In the genomic region with DNA sequence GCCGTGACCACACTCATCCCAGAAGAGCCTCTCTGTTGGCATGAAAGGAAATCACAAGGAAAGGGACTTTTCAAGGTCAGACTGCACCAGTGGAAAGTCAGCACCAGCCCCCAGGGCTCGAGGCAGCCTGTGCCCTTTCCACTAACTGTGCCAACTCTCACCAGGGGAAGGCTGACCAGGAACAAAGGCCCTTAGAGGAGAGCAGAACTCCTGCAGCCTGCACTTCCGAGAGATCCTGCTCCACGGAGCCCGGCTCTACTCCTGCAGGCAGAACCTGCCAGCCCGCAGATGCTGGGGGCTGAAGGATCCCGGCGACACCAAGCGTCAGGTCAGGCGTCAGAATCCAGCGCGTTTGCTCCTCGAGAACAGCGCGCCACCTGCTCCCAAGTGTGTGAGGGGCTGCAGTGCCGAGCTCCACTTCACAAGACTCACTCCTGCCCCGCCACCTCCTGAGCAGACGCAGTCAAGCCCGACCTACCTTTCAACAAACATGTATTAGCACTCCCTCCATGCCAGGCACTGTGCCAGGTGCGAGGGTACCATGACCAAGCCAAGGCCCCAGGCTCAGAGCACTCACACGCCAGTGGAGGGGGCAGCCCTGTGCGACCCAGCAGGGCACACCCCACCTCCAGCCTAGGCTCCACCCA, we compare ENCODE assay signal across 10 cellular contexts. TPM values are rescaled to one million over a fixed set of nuclear protein-coding genes. Genes with fewer than 3 reads are reported as not detected.
A peak's percentile ranks its signal among the peaks of the same experiment; 100 is the strongest.
DNase-seq lines count a peak whose midpoint lies in the region; ATAC-seq, FAIRE-seq and TF ChIP-seq lines count a peak whose summit lies in the region.
"Had no signal": no experiment of that assay in that cellular context is flagged by ENCODE, and none has a peak within 500 bp of the region (broad histone marks: within the 10 kb centered on the region; RNA-seq: fewer than 3 reads in every experiment).

No MANE protein-coding gene starts in this region.

- POLR2A ChIA-PET in Panc1 (lab: Charles Lee), result no interaction called here

- intact Hi-C loops in Panc1 (cut with micrococcal nuclease; ENCODE audit: unreplicated experiment) (loop anchor here (1.0 to 10.0 kb wide), 3 partner anchors 92 to 260 kb away; no protein-coding TSS in a partner anchor), Right ventricle myocardium superior (cut with DNase I) (no loop called here)

- H3K4me1 ChIP-seq in Panc1 (ENCODE audit: control insufficient read depth, insufficient read depth, low read length) (no peaks in the 10 kb centered on the region), rectal smooth muscle tissue (ENCODE audit: control insufficient read depth, insufficient read depth, low read length) (no peaks in the 10 kb centered on the region), small intestine (ENCODE audit: control insufficient read depth in 2 of 2, insufficient read depth in 1 of 2, low read depth in 1 of 2, low read length in 1 of 2) (no peaks in the 10 kb centered on the region)

- in situ Hi-C loops in Panc1 (cut with HindIII; ENCODE audit: low pct_unique_long_range_greater_than_20kb, low sequenced_read_pairs), result no loop called here

- DNase-seq in DMS153 treated with DMSO at 0.1 percent for 48 hours (lab: John Stamatoyannopoulos, UW; ENCODE audit: unreplicated experiment) (peak; percentile 55), DMS153 (lab: John Stamatoyannopoulos, UW) (no peak), Panc1 (ENCODE audit: low read depth, low spot score) (no peak), Right ventricle myocardium superior (peak; percentile 52), DMS 273 (lab: John Stamatoyannopoulos, UW; ENCODE audit: unreplicated experiment) (no peak), small intestine (no peak)

- H3K27ac ChIP-seq in Panc1 (ENCODE audit: low read length) (no peak overlapping the region), rectal smooth muscle tissue (ENCODE audit: low read depth, low read length) (no peak overlapping the region), small intestine (ENCODE audit: low read depth in 1 of 2, low read length in 1 of 2) (no peak overlapping the region)
- H3K27ac ChIP-seq: 22Rv1 had no signal

- no peak for TF ChIP-seq CTCF in Panc1 (IDR thresholded peaks at IDR 0.05)

- H3K4me3 ChIP-seq in Panc1 (ENCODE audit: low read depth in 2 of 2, low read length in 2 of 2), result peak overlapping the region; percentile 9 to 37; a peak in 2 of 4 replicates
- peak overlapping the region; percentile 5 for H3K4me3 ChIP-seq in rectal smooth muscle tissue (ENCODE audit: low read length)
- H3K4me3 ChIP-seq in small intestine (ENCODE audit: low read depth in 1 of 2, low read length in 2 of 2), result no peak overlapping the region

- H3K9me3 ChIP-seq in Panc1 (ENCODE audit: control insufficient read depth, insufficient read depth, low read depth, low read length) (no peaks in the 10 kb centered on the region), small intestine (ENCODE audit: control insufficient read depth, low read depth) (no peaks in the 10 kb centered on the region)

- H3K9ac ChIP-seq in rectal smooth muscle tissue (ENCODE audit: low read length), result no peak overlapping the region

- H3K36me3 ChIP-seq in Panc1 (ENCODE audit: control insufficient read depth, insufficient read depth, low read length) (no peaks in the 10 kb centered on the region), rectal smooth muscle tissue (ENCODE audit: control insufficient read depth, insufficient read depth, low read length) (no peaks in the 10 kb centered on the region), small intestine (ENCODE audit: control insufficient read depth in 2 of 2, insufficient read depth in 2 of 2, low read length in 2 of 2) (no peaks in the 10 kb centered on the region)

- CTCF ChIA-PET in Panc1 (lab: Charles Lee), result interaction anchor here (1.1 to 1.5 kb wide), 2 partner anchors 91 to 130 kb away, joined by 6 read pairs; no protein-coding TSS in a partner anchor

- BruUV-seq in Panc1 (replicated peaks; lab: Mats Ljungman, UMichigan), result no TSS peak

- peak; percentile 26 for ATAC-seq in HG03045 (IDR thresholded peaks at IDR 0.05; ENCODE audit: unreplicated experiment)
- peak; percentile 81 for ATAC-seq in Panc1
- peak; percentile 78 for ATAC-seq in Right ventricle myocardium superior (ENCODE audit: poor library complexity)

- no peak for FAIRE-seq in small intestine (lab: Jason Lieb, UNC)

- 10 to 22% (median 18%) methylated on average over 22 of the region's 22 CpGs for WGBS in small intestine, 3 donors

- H3K27me3 ChIP-seq in Panc1 (ENCODE audit: control insufficient read depth, insufficient read depth, low read length) (no peaks in the 10 kb centered on the region), rectal smooth muscle tissue (ENCODE audit: control insufficient read depth, insufficient read depth, low read length) (no peaks in the 10 kb centered on the region), small intestine (ENCODE audit: control insufficient read depth in 2 of 2, insufficient read depth in 2 of 2, low read length in 2 of 2) (peaks cover 0 to 6% of the 10 kb centered on the region in 2 donors)

RNA-seq across cellular contexts. Expression of gene HELT, which starts 13.6 kb away (rescaled TPM):
- not detected for total RNA-seq in Panc1 (2021; ENCODE audit: unreplicated experiment)
- polyA plus RNA-seq in Panc1 (2012; ENCODE audit: insufficient read length), result not detected
- total RNA-seq in Right ventricle myocardium superior, result not detected
- polyA plus RNA-seq in small intestine, result not detected
- total RNA-seq: T-helper 2 cell treated with Interferon-gamma antibody and Interleukin-4, amounts not matched to agents 100 ng/mL and 5 ng/mL, for 36 hours had no signal

Comparison
In these comparisons a context has a peak if more than half of its experiments do, and no peak if none do; other contexts are left out.
1. DNase-seq: peak in DMS153 treated with DMSO at 0.1 percent for 48 hours (single experiment) and Right ventricle myocardium superior (single experiment); none in DMS153 (single experiment), Panc1 (single experiment), DMS 273 (single experiment) and small intestine (single experiment).
2. ATAC-seq: peak in every context shown above with its lines; median percentile 81 in Panc1; 78 in Right ventricle myocardium superior; 26 in HG03045.
3. H3K4me3 ChIP-seq: peak in Panc1 (2 of 2) and rectal smooth muscle tissue (single experiment); none in small intestine (0 of 2).